10 cellular contexts compared by ENCODE assay signal in the genomic region with DNA sequence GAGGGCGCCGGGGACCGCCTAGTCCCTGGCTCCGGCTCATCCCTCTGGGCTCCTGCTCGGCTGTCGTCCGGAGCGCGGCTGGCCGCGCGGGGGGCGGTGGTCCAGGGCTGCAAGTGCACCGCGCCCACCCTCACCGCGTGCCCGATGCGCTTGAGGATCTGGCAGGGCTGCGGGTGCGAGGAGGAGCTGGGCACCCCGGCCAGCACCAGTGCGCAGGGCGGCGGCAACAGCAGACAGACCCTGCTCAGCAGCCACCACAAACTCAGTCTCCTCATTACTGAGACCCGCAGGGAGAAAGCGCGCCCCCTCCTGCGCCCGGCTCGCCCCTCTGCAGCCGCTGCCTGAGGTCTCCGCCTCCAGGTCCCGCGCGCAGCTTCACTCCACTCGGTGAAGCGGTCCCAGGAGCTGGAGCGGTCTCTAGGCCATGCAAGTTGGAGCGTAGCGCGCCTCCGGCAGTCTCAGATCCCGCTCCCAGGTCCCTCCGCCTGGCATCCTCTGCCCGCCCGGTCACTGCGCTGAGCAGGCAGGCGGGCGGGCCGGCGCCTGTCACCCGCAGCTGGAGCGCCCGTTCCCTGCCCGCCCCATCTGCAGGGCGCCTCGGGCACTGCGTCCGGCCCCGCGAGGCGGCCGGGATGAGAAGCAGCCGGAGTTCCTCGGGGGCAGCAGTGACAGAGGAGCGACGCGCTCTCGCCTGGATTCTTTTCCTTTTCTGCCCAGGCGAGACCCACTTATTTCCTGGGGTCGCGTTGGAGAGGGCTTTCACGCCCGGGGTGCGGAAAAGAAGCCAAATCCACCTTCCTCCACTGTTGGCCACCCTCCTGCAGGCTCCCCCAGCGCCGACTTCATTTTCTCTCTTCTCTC. TPM values are rescaled to one million over a fixed set of nuclear protein-coding genes. Genes with fewer than 3 reads are reported as not detected.
DNase-seq lines count a peak whose midpoint lies in the region; ATAC-seq and TF ChIP-seq lines count a peak whose summit lies in the region.
"Had no signal": no experiment of that assay in that cellular context is flagged by ENCODE, and none has a peak within 500 bp of the region (broad histone marks: within the 10 kb centered on the region; RNA-seq: fewer than 3 reads in every experiment).

No MANE protein-coding gene starts in this region.

- peaks cover 20% of the 10 kb centered on the region for H3K27me3 ChIP-seq in WERI-Rb-1 (ENCODE audit: insufficient read depth, low read depth, severe bottlenecking)

- ATAC-seq in left colon (peak; percentile 96), GM21528 (IDR thresholded peaks at IDR 0.05; ENCODE audit: low FRiP score, unreplicated experiment) (no peak)

- peak overlapping the region; percentile 44 for H3K4me3 Mint-ChIP-seq in T-helper 1 cell treated with Interleukin-12 subunit alpha and Interleukin-12 subunit beta and Interleukin-4 antibody, amounts not matched to agents 30 μg/mL and 1 μg/mL, for 36 hours

- no peaks in the 10 kb centered on the region for H3K9me3 ChIP-seq in WERI-Rb-1 (ENCODE audit: severe bottlenecking)

- peaks cover 71% of the 10 kb centered on the region for H3K27me3 Mint-ChIP-seq in T-helper 1 cell treated with Interleukin-12 subunit alpha and Interleukin-12 subunit beta and Interleukin-4 antibody, amounts not matched to agents 30 μg/mL and 1 μg/mL, for 36 hours (ENCODE audit: low read depth)

- H3K36me3 Mint-ChIP-seq in T-helper 1 cell treated with Interleukin-12 subunit alpha and Interleukin-12 subunit beta and Interleukin-4 antibody, amounts not matched to agents 30 μg/mL and 1 μg/mL, for 36 hours (ENCODE audit: low read depth), result no peaks in the 10 kb centered on the region

- H3K36me3 ChIP-seq in WERI-Rb-1, result no peaks in the 10 kb centered on the region
- H3K36me3 ChIP-seq: BLaER1 treated with 17β-estradiol and CSF1 and Interleukin-3, amounts not matched to agents 10 nM and 100 nM had no signal

- H3K27ac Mint-ChIP-seq in T-helper 1 cell treated with Interleukin-12 subunit alpha and Interleukin-12 subunit beta and Interleukin-4 antibody, amounts not matched to agents 30 μg/mL and 1 μg/mL, for 36 hours, result no peak overlapping the region

- no peaks in the 10 kb centered on the region for H3K9me3 Mint-ChIP-seq in T-helper 1 cell treated with Interleukin-12 subunit alpha and Interleukin-12 subunit beta and Interleukin-4 antibody, amounts not matched to agents 30 μg/mL and 1 μg/mL, for 36 hours

- DNase-seq in T-helper 1 cell (no peak), WERI-Rb-1 (peak; percentile 53), left colon (peak in 1 of 2 donors; percentile 16), DMS153 (lab: John Stamatoyannopoulos, UW) (no peak)
- DNase-seq in activated T-cell treated with anti-CD3 and anti-CD28 coated beads, Interleukin-2, amount 50 U/mL, for 48 hours, result no peak
- DNase-seq: stimulated activated CD4-positive, alpha-beta T cell treated with anti-CD3 and anti-CD28 coated beads, Interleukin-4, amount 100 ng/mL, for 1 hour had no signal

- peaks cover 4% of the 10 kb centered on the region for H3K4me1 Mint-ChIP-seq in T-helper 1 cell treated with Interleukin-12 subunit alpha and Interleukin-12 subunit beta and Interleukin-4 antibody, amounts not matched to agents 30 μg/mL and 1 μg/mL, for 36 hours (ENCODE audit: low read depth)

- TF ChIP-seq CTCF in WERI-Rb-1 (IDR thresholded peaks at IDR 0.05; ENCODE audit: low read depth, low read length), result peak; percentile 23; the same call in 1 of the 2 replicates

- intact Hi-C loops in left colon (cut with DNase I, micrococcal nuclease), result no loop called here

- H3K27ac ChIP-seq in WERI-Rb-1, result no peak overlapping the region
- H3K27ac ChIP-seq in temporal lobe (ENCODE audit: low read depth, low read length), result peak overlapping the region; percentile 17
- H3K27ac ChIP-seq: BLaER1 treated with 17β-estradiol and CSF1 and Interleukin-3, amounts not matched to agents 10 nM and 100 nM had no signal

- H3K4me3 ChIP-seq in WERI-Rb-1 (ENCODE audit: low read depth, low read length), result peak overlapping the region; percentile 60
- H3K4me3 ChIP-seq: BLaER1 treated with 17β-estradiol and CSF1 and Interleukin-3, amounts not matched to agents 10 nM and 100 nM had no signal

RNA-seq across cellular contexts. Expression of a gene that starts 0.5 kb away (rescaled TPM):
- under 1 TPM; 0.59 to 0.85 TPM for total RNA-seq in left colon
- 6.9 TPM for total RNA-seq in temporal lobe
